Comparison of ENCODE assay signal across 5 cellular contexts in genomic region chr10:35722636-35723420, GRCh38.
"Had no signal": no experiment of that assay in that cellular context is flagged by ENCODE, and none has a peak within 500 bp of the region (broad histone marks: within the 10 kb centered on the region; RNA-seq: fewer than 3 reads in every experiment).

No MANE protein-coding gene starts in this region.

- H3K9me3 Mint-ChIP-seq: H9 had no signal

- H3K4me1 Mint-ChIP-seq: H9 had no signal

- DNase-seq: H9, HCEC 1CT had no signal

- H3K27ac Mint-ChIP-seq: H9, IgD-negative memory B cell had no signal

- H3K4me3 Mint-ChIP-seq: H9, IgD-negative memory B cell had no signal

- H3K36me3 Mint-ChIP-seq: IgD-negative memory B cell had no signal

- ATAC-seq: HepG2 had no signal

- H3K27ac ChIP-seq: HL-60 had no signal
